ENCODE assay signal across 19 cellular contexts in the genomic region with DNA sequence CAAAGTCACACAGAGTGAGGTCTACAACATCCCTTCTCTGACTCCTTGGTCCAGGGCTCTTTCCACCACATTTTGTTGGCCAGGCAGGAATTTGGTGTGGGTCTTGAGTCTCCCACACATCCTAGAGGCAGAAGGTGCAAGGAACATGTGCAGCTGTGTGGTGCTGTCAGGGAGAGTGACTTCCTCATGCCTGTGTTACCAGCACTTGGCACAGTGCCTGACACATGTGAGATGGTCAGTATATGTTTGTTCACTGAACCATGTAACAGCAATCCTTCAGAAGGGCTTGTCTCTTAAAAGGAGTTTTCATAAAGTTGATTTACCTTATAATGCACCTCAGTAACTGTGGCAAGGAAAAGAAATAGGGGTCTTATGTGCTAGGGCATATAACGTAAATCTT.
DNase-seq lines count a peak whose midpoint lies in the region; ATAC-seq and TF ChIP-seq lines count a peak whose summit lies in the region.
"Had no signal": no experiment of that assay in that cellular context is flagged by ENCODE, and none has a peak within 500 bp of the region (broad histone marks: within the 10 kb centered on the region; RNA-seq: fewer than 3 reads in every experiment).

No MANE protein-coding gene starts in this region.

- H3K36me3 ChIP-seq in BE2C (no peaks in the 10 kb centered on the region), kidney epithelial cell (ENCODE audit: control insufficient read depth, insufficient read depth, low read length) (no peaks in the 10 kb centered on the region), HAP-1 (replicated peaks) (no peaks in the 10 kb centered on the region)

- intact Hi-C loops in Calu3 (cut with micrococcal nuclease; ENCODE audit: unreplicated experiment) = no loop called here

- no peaks in the 10 kb centered on the region for H3K9me3 Mint-ChIP-seq in Calu3 (ENCODE audit: low read depth, unreplicated experiment)
- H3K9me3 Mint-ChIP-seq: activated CD8-positive, alpha-beta T cell treated with anti-CD3 and anti-CD28 coated beads for 36 hours; stimulated activated naive CD8-positive, alpha-beta T cell treated with anti-CD3 and anti-CD28 coated beads, Interleukin-15, Interleukin-2, amounts not matched to agents 100 ng/mL and 50 ng/mL, for 24 hours had no signal

- no peak overlapping the region for H3K27ac Mint-ChIP-seq in Calu3 (ENCODE audit: unreplicated experiment)
- H3K27ac Mint-ChIP-seq: activated CD8-positive, alpha-beta T cell treated with anti-CD3 and anti-CD28 coated beads for 36 hours; stimulated activated naive CD8-positive, alpha-beta T cell treated with anti-CD3 and anti-CD28 coated beads, Interleukin-15, Interleukin-2, amounts not matched to agents 100 ng/mL and 50 ng/mL, for 24 hours had no signal

- H3K4me1 ChIP-seq in BE2C (no peaks in the 10 kb centered on the region), HAP-1 (no peaks in the 10 kb centered on the region)

- DNase-seq in BE2C (peak; percentile 15), Calu3 (peak; percentile 48), NCI-H2029 (lab: John Stamatoyannopoulos, UW) (peak; percentile 73), kidney epithelial cell (ENCODE audit: low read depth) (peak; percentile 10), HAP-1 (ENCODE audit: low spot score in 2 of 2) (no peak), NCI-H446 treated with DMSO at 0.1 percent for 48 hours (lab: John Stamatoyannopoulos, UW) (no peak), NCI-H526 treated with DMSO at 0.1 percent for 48 hours (lab: John Stamatoyannopoulos, UW) (no peak)
- DNase-seq: activated CD4-positive, CD25-positive, alpha-beta regulatory T cell; activated CD8-positive, alpha-beta T cell treated with anti-CD3 and anti-CD28 coated beads for 36 hours; central memory CD4-positive, alpha-beta T cell; COR-L47; NCI-H2171; NCI-H774; stimulated activated CD4-positive, alpha-beta T cell treated with anti-CD3 and anti-CD28 coated beads, Interleukin-4, amount 100 ng/mL, for 24 hours; trophoblast cell had no signal

- H3K27me3 ChIP-seq in BE2C = peaks cover 10% of the 10 kb centered on the region
- H3K27me3 ChIP-seq in kidney epithelial cell (ENCODE audit: control insufficient read depth, insufficient read depth, low read length) = peaks cover 15% of the 10 kb centered on the region
- H3K27me3 ChIP-seq in HAP-1 (ENCODE audit: low read depth) = peaks cover 8% of the 10 kb centered on the region; the same call in 1 of the 2 replicates

- H3K4me3 ChIP-seq in BE2C (ENCODE audit: low read depth, low read length) (no peak overlapping the region), kidney epithelial cell (ENCODE audit: low read depth, low read length) (no peak overlapping the region), HAP-1 (no peak overlapping the region)
- H3K4me3 ChIP-seq: GM12878, lung had no signal

- H3K9me3 ChIP-seq in BE2C (no peaks in the 10 kb centered on the region), HAP-1 (no peaks in the 10 kb centered on the region)

- BruUV-seq in Calu3 (replicated peaks; lab: Mats Ljungman, UMichigan) = no TSS peak

- peaks cover 60% of the 10 kb centered on the region for H3K27me3 Mint-ChIP-seq in Calu3 (ENCODE audit: unreplicated experiment)

- H3K4me3 Mint-ChIP-seq in Calu3 (ENCODE audit: low read depth, unreplicated experiment) = no peak overlapping the region
- H3K4me3 Mint-ChIP-seq: activated CD8-positive, alpha-beta T cell treated with anti-CD3 and anti-CD28 coated beads for 36 hours; stimulated activated naive CD8-positive, alpha-beta T cell treated with anti-CD3 and anti-CD28 coated beads, Interleukin-15, Interleukin-2, amounts not matched to agents 100 ng/mL and 50 ng/mL, for 24 hours had no signal

- no peak for ATAC-seq in GM18868 (IDR thresholded peaks at IDR 0.05; ENCODE audit: unreplicated experiment)
- ATAC-seq: activated CD8-positive, alpha-beta T cell treated with anti-CD3 and anti-CD28 coated beads for 36 hours; GM12878 had no signal

- H3K4me1 Mint-ChIP-seq in Calu3 (ENCODE audit: low read depth, unreplicated experiment) = no peaks in the 10 kb centered on the region

- in situ Hi-C loops in HAP-1 (cut with MboI; ENCODE audit: low sequenced_read_pairs) = no loop called here

- CTCF ChIA-PET in Calu3 (lab: Charles Lee) = no interaction called here

- H3K36me3 Mint-ChIP-seq in Calu3 (ENCODE audit: insufficient read depth, unreplicated experiment) = no peaks in the 10 kb centered on the region

- TF ChIP-seq CTCF in BE2C (IDR thresholded peaks at IDR 0.05; ENCODE audit: low read depth, low read length) = no peak
- TF ChIP-seq CTCF in Calu3 (IDR thresholded peaks at IDR 0.05; ENCODE audit: unreplicated experiment) = no peak
- TF ChIP-seq CTCF in kidney epithelial cell (IDR thresholded peaks at IDR 0.05; ENCODE audit: insufficient read depth, low read length, poor library complexity, severe bottlenecking) = no peak

Comparison
In these comparisons a context has a peak if more than half of its experiments do, and no peak if none do; other contexts are left out.
1. DNase-seq: peak in BE2C (single experiment), Calu3 (single experiment), NCI-H2029 (single experiment) and kidney epithelial cell (single experiment); none in HAP-1 (0 of 2), NCI-H446 treated with DMSO at 0.1 percent for 48 hours (single experiment) and NCI-H526 treated with DMSO at 0.1 percent for 48 hours (single experiment).